ENCODE assay signal across 14 cellular contexts in the genomic region with DNA sequence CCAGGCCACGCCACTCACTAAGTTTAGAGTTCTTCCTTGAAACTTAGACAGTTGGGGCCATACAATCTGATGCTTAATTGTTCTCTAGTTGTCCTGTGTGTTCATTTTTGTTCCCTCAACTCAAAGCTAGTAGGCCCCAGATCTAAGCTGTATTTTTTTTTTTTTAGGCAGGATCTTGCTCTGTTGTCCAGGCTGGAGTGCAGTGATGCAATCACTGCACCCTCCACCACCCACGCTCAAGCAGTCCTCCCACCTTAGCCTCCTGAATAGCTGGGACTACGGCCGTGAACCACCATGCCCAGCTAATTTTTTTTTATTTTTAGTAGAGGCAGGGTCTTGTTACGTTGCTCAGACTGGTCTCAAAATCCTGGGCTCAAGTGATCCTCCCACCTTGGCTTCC. TPM values are rescaled to one million over a fixed set of nuclear protein-coding genes. Genes with fewer than 3 reads are reported as not detected.
A peak's percentile ranks its signal among the peaks of the same experiment; 100 is the strongest.
DNase-seq lines count a peak whose midpoint lies in the region; ATAC-seq and TF ChIP-seq lines count a peak whose summit lies in the region.
"Had no signal": no experiment of that assay in that cellular context is flagged by ENCODE, and none has a peak within 500 bp of the region (broad histone marks: within the 10 kb centered on the region; RNA-seq: fewer than 3 reads in every experiment).

No MANE protein-coding gene starts in this region.

- intact Hi-C loops in HCT116 (cut with micrococcal nuclease) (loop anchor here (10.0 kb wide), 1 partner anchor 200 kb away; a partner anchor contains a TSS), colonic mucosa (cut with DNase I) (loop anchor here (5.0 kb wide), 1 partner anchor 118 kb away; a partner anchor contains a TSS)

- CTCF ChIA-PET in HCT116 (lab: Charles Lee), result no interaction called here

- RAD21 ChIA-PET in HCT116 (lab: Charles Lee; ENCODE audit: low non-redundant PET in 1 of 2, low total read pairs in 2 of 2, uncharacterized antibody in 2 of 2, unreplicated experiment in 2 of 2), result interaction anchor here in 1 of 2 experiments (1.4 kb wide), 1 partner anchor 42 kb away, joined by 3 read pairs; no protein-coding TSS in a partner anchor

- ATAC-seq in HCT116, result no peak
- ATAC-seq in naive thymus-derived CD8-positive, alpha-beta T cell, result no peak
- ATAC-seq in HG03025 (IDR thresholded peaks at IDR 0.05; ENCODE audit: low FRiP score, unreplicated experiment), result no peak
- no peak for ATAC-seq in GM18498 (IDR thresholded peaks at IDR 0.05; ENCODE audit: unreplicated experiment)
- ATAC-seq: GM12878, T-cell had no signal

- no peak for DNase-seq in HCT116 (ENCODE audit: low read depth, low spot score)
- DNase-seq in colonic mucosa, result no peak
- DNase-seq in naive thymus-derived CD8-positive, alpha-beta T cell, result no peak
- DNase-seq in DMS79 treated with DMSO at 0.1 percent for 48 hours (lab: John Stamatoyannopoulos, UW), result no peak
- DNase-seq in T-helper 9 cell, result no peak
- DNase-seq: activated naive CD4-positive, alpha-beta T cell treated with anti-CD3 and anti-CD28 coated beads, Interleukin-2, amount 50 U/mL, for 16 hours; Kasumi-1; NCI-H69 had no signal

- peaks cover 74% of the 10 kb centered on the region for H3K79me2 ChIP-seq in HCT116 (ENCODE audit: insufficient read depth, low read length)

- no TSS peak for BruUV-seq in HCT116 (replicated peaks; lab: Mats Ljungman, UMichigan)

- H2AFZ ChIP-seq in HCT116 (ENCODE audit: low read depth, low read length, poor library complexity, severe bottlenecking), result no peak overlapping the region

- H3K36me3 Mint-ChIP-seq in naive thymus-derived CD8-positive, alpha-beta T cell, result peaks cover 0 to 52% (median 21%) of the 10 kb centered on the region in 3 donors
- H3K36me3 Mint-ChIP-seq: memory B cell had no signal

- H3K4me1 Mint-ChIP-seq in naive thymus-derived CD8-positive, alpha-beta T cell, result peaks cover 38 to 68% (median 55%) of the 10 kb centered on the region in 4 donors

- TF ChIP-seq CTCF in 22Rv1 (IDR thresholded peaks at IDR 0.05) (no peak), HCT116 (IDR thresholded peaks at IDR 0.05 in 2 of 3, conservative IDR thresholded peaks at IDR 0.05 in 1 of 3; ENCODE audit: borderline replicate concordance in 1 of 3, insufficient read depth in 1 of 3, low read depth in 2 of 3, low read length in 2 of 3) (no peak), colonic mucosa (IDR thresholded peaks at IDR 0.05) (no peak)

- TF ChIP-seq RAD21 in HCT116 (IDR thresholded peaks at IDR 0.05; ENCODE audit: low read depth), result no peak

- H3K9ac ChIP-seq in HCT116 (ENCODE audit: low read length) (0 out of 2 replicates have a peak overlapping the region, but pooled peaks have one; percentile 11), colonic mucosa (ENCODE audit: low read depth in 2 of 2, low read length in 2 of 2) (peak overlapping the region in 1 of 2 donors; percentile 100)

- no peaks in the 10 kb centered on the region for H3K9me3 Mint-ChIP-seq in naive thymus-derived CD8-positive, alpha-beta T cell
- H3K9me3 Mint-ChIP-seq: memory B cell, T-cell had no signal

- TF ChIP-seq POLR2A in HCT116 (IDR thresholded peaks at IDR 0.05; ENCODE audit: borderline replicate concordance, extremely low read depth, insufficient read depth, insufficient read length), result no peak

- H3K4me3 ChIP-seq in HCT116 (replicated peaks in 1 of 2; ENCODE audit: low read depth in 1 of 2, low read length in 2 of 2), result no peak overlapping the region
- H3K4me3 ChIP-seq in colonic mucosa, result no peak overlapping the region

- H3K4me1 ChIP-seq in HCT116 (ENCODE audit: control insufficient read depth in 1 of 2, insufficient read depth in 2 of 2, low read length in 2 of 2), result peaks cover 43 to 66% of the 10 kb centered on the region in 2 experiments
- peaks cover 29% of the 10 kb centered on the region for H3K4me1 ChIP-seq in colonic mucosa

- H3K4me2 ChIP-seq in HCT116 (ENCODE audit: low read length), result peak overlapping the region; percentile 97; the same call in 1 of the 2 replicates

- POLR2A ChIA-PET in HCT116 (lab: Charles Lee), result no interaction called here
- POLR2A ChIA-PET in naive thymus-derived CD8-positive, alpha-beta T cell (lab: Charles Lee), result interaction anchor here (0.8 to 17.3 kb wide), 16 partner anchors 9 to 223 kb away, joined by 3 to 358 read pairs (median 26); a partner anchor contains a TSS

- peak overlapping the region; percentile 100 for H3K27ac ChIP-seq in 22Rv1
- H3K27ac ChIP-seq in HCT116 (ENCODE audit: low read depth, low read length), result peak overlapping the region; percentile 99
- peak overlapping the region; percentile 99 for H3K27ac ChIP-seq in colonic mucosa

- H3K36me3 ChIP-seq in HCT116 (ENCODE audit: control insufficient read depth in 1 of 2, insufficient read depth in 2 of 2, low read length in 2 of 2) (peaks cover 37 to 51% of the 10 kb centered on the region in 2 experiments), colonic mucosa (peaks cover 36% of the 10 kb centered on the region)

- H3K27me3 Mint-ChIP-seq in naive thymus-derived CD8-positive, alpha-beta T cell, result peaks cover 0 to 3% (median 0%) of the 10 kb centered on the region in 5 donors
- H3K27me3 Mint-ChIP-seq: T-cell had no signal

- H3K9me3 ChIP-seq in HCT116 (ENCODE audit: control insufficient read depth in 1 of 2, insufficient read depth in 1 of 2, low read depth in 1 of 2, low read length in 2 of 2) (no peaks in the 10 kb centered on the region), colonic mucosa (no peaks in the 10 kb centered on the region)

- H3K4me3 Mint-ChIP-seq in naive thymus-derived CD8-positive, alpha-beta T cell, result peak overlapping the region in 6 of 10 donors; percentile 39 to 90 (median 75)
- H3K4me3 Mint-ChIP-seq: memory B cell had no signal

- H3K27ac Mint-ChIP-seq in naive thymus-derived CD8-positive, alpha-beta T cell, result peak overlapping the region in 3 of 10 donors; percentile 81 to 98 (median 93)
- H3K27ac Mint-ChIP-seq: memory B cell, T-cell had no signal

- no peaks in the 10 kb centered on the region for H3K9me2 ChIP-seq in HCT116 (ENCODE audit: insufficient read depth)

- no peaks in the 10 kb centered on the region for H3K27me3 ChIP-seq in HCT116 (ENCODE audit: insufficient read depth, low read length)
- H3K27me3 ChIP-seq in colonic mucosa, result no peaks in the 10 kb centered on the region

- H4K20me1 ChIP-seq in HCT116 (ENCODE audit: insufficient read depth), result no peaks in the 10 kb centered on the region

TF ChIP-seq in HCT116, 20 proteins besides CTCF, POLR2A, EP300 and RAD21 (continues in another document):
- TF ChIP-seq ZFX (IDR thresholded peaks at IDR 0.05) (no peak), CBX3 (IDR thresholded peaks at IDR 0.05; ENCODE audit: low read depth) (no peak), TCF7L2 (IDR thresholded peaks at IDR 0.05; ENCODE audit: borderline replicate concordance, extremely low read depth, insufficient read depth, insufficient read length) (no peak), ZNF274 (IDR thresholded peaks at IDR 0.05; ENCODE audit: low read depth, low read length) (no peak), YY1 (IDR thresholded peaks at IDR 0.05; ENCODE audit: extremely low read depth, insufficient replicate concordance, low read depth, low read length) (no peak), FOSL1 (IDR thresholded peaks at IDR 0.05; ENCODE audit: low read depth) (no peak), EGR1 (IDR thresholded peaks at IDR 0.05; ENCODE audit: low read depth) (no peak), SRF (IDR thresholded peaks at IDR 0.05; ENCODE audit: low read depth) (no peak), EZH2phosphoT487 (IDR thresholded peaks at IDR 0.05; ENCODE audit: borderline replicate concordance) (no peak), JUND (IDR thresholded peaks at IDR 0.05) (no peak), POLR2AphosphoS5 (IDR thresholded peaks at IDR 0.05; ENCODE audit: low read depth, low read length) (no peak), ELF1 (IDR thresholded peaks at IDR 0.05; ENCODE audit: borderline replicate concordance, low read depth) (no peak)
- TF ChIP-seq, protein P1, sequence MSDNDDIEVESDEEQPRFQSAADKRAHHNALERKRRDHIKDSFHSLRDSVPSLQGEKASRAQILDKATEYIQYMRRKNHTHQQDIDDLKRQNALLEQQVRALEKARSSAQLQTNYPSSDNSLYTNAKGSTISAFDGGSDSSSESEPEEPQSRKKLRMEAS (IDR thresholded peaks at IDR 0.05), result no peak

RNA-seq across cellular contexts. Expression of a gene that starts 7.5 kb away (rescaled TPM):
- total RNA-seq in HCT116 (2021; ENCODE audit: unreplicated experiment), result 129 TPM
- polyA plus RNA-seq in HCT116 (2012), result 91.0 and 116 TPM in 2 replicates
- total RNA-seq in colonic mucosa, result 100 to 1,000 TPM; 116 to 164 TPM
- 10 to 100 TPM; 91.7 to 97.6 TPM for total RNA-seq in naive thymus-derived CD8-positive, alpha-beta T cell
- 10 to 100 TPM; 19.5 to 43.7 (median 31.1) TPM for polyA plus RNA-seq in naive thymus-derived CD8-positive, alpha-beta T cell

RNA-seq across cellular contexts. Expression of a gene that starts 23.9 kb away (rescaled TPM):
- total RNA-seq in HCT116 (2021; ENCODE audit: unreplicated experiment), result 27.4 TPM
- 16.5 and 19.9 TPM in 2 replicates for polyA plus RNA-seq in HCT116 (2012)
- 100 to 1,000 TPM; 107 to 123 TPM for total RNA-seq in colonic mucosa
- total RNA-seq in naive thymus-derived CD8-positive, alpha-beta T cell, result not detected
- polyA plus RNA-seq in naive thymus-derived CD8-positive, alpha-beta T cell, result under 1 TPM; 0.14 to 0.17 (median 0.15) TPM

RNA-seq across cellular contexts. Expression of a gene that starts 41.0 kb away (rescaled TPM):
- 118 TPM for total RNA-seq in HCT116 (2021; ENCODE audit: unreplicated experiment)
- 150 and 159 TPM in 2 replicates for polyA plus RNA-seq in HCT116 (2012)
- 100 to 1,000 TPM; 158 to 188 TPM for total RNA-seq in colonic mucosa
- 1 to 10 TPM; 4.0 to 4.7 TPM for total RNA-seq in naive thymus-derived CD8-positive, alpha-beta T cell
- polyA plus RNA-seq in naive thymus-derived CD8-positive, alpha-beta T cell, result under 1 TPM; 0.06 to 0.65 (median 0.23) TPM

RNA-seq across cellular contexts. Expression of a gene that starts 49.6 kb away (rescaled TPM):
- total RNA-seq in HCT116 (2021; ENCODE audit: unreplicated experiment) (128 TPM), colonic mucosa (100 to 1,000 TPM in 1 of 2 donors, 10 to 100 TPM in 1; 84.8 to 129 TPM)
- polyA plus RNA-seq in HCT116 (2012), result 91.2 and 100 TPM in 2 replicates
- under 1 TPM; 0.91 to 0.93 TPM for total RNA-seq in naive thymus-derived CD8-positive, alpha-beta T cell
- polyA plus RNA-seq in naive thymus-derived CD8-positive, alpha-beta T cell, result under 1 TPM in 1 of 3 donors, not detected in 2; 0.23 TPM

Comparison
In these comparisons a context has a peak if more than half of its experiments do, and no peak if none do; other contexts are left out.
1. RNA of a gene that starts 23.9 kb away (total RNA-seq): 107 to 123 TPM in colonic mucosa and 27.4 TPM in HCT116 (single experiment); not detected in naive thymus-derived CD8-positive, alpha-beta T cell; every median in the first group is over 10 times any median in the second.
2. RNA of a gene that starts 41.0 kb away (total RNA-seq): 158 to 188 TPM in colonic mucosa and 118 TPM in HCT116 (single experiment); 4.0 to 4.7 TPM in naive thymus-derived CD8-positive, alpha-beta T cell; every median in the first group is over 10 times any median in the second.
3. Peak in every context shown above with its lines, with median percentiles within 50 percentile points of each other: H3K27ac ChIP-seq.